Comparison of ENCODE assay signal across 6 cellular contexts in genomic region chr15:35081626-35082365, GRCh38. TPM values are rescaled to one million over a fixed set of nuclear protein-coding genes. Genes with fewer than 3 reads are reported as not detected.
"Had no signal": no experiment of that assay in that cellular context is flagged by ENCODE, and none has a peak within 500 bp of the region (broad histone marks: within the 10 kb centered on the region; RNA-seq: fewer than 3 reads in every experiment).

No MANE protein-coding gene starts in this region.

RNA-seq across cellular contexts. Expression of gene NANOGP8, which starts 3.3 kb away (rescaled TPM):
- total RNA-seq: HT-29, HT1080, IMR-90, K562 had no signal
- polyA plus RNA-seq: HepG2, IgD-negative memory B cell, IMR-90, K562 had no signal
